Comparison of ENCODE assay signal across 7 cellular contexts in genomic region chr5:32586251-32586642, GRCh38. TPM values are rescaled to one million over a fixed set of nuclear protein-coding genes. Genes with fewer than 3 reads are reported as not detected.
DNase-seq lines count a peak whose midpoint lies in the region; ATAC-seq and TF ChIP-seq lines count a peak whose summit lies in the region.

No MANE protein-coding gene starts in this region.

- peak overlapping the region; percentile 90 for H3K4me3 ChIP-seq in OCI-LY7 (ENCODE audit: low read depth, low read length, poor library complexity, severe bottlenecking)
- H3K4me3 ChIP-seq in epithelial cell of proximal tubule (ENCODE audit: low read depth, low read length) = peak overlapping the region; percentile 77

- peaks cover 35% of the 10 kb centered on the region for H4K20me1 ChIP-seq in OCI-LY7 (ENCODE audit: insufficient read depth, low read length)

- H3K4me1 ChIP-seq in OCI-LY7 (ENCODE audit: insufficient read depth, low read length, poor library complexity, severe bottlenecking) = peaks cover 40% of the 10 kb centered on the region

- no peaks in the 10 kb centered on the region for H3K9me3 ChIP-seq in OCI-LY7 (ENCODE audit: low read length)

- H3K36me3 ChIP-seq in OCI-LY7 (ENCODE audit: insufficient read depth, low read length) = 0 out of 2 replicates have a peak, but pooled peaks cover 6% of the 10 kb centered on the region

- peaks cover 10% of the 10 kb centered on the region; the same call in 1 of the 2 replicates for H3K79me2 ChIP-seq in OCI-LY7 (ENCODE audit: insufficient read depth, low read depth, low read length)

- peak; percentile 15 for ATAC-seq in GM21367 (IDR thresholded peaks at IDR 0.05; ENCODE audit: unreplicated experiment)
- no peak for ATAC-seq in GM21737 (IDR thresholded peaks at IDR 0.05; ENCODE audit: unreplicated experiment)
- no peak for ATAC-seq in GM21526 (IDR thresholded peaks at IDR 0.05; ENCODE audit: low FRiP score, unreplicated experiment)

- no peak overlapping the region for H3K27ac ChIP-seq in OCI-LY7 (ENCODE audit: low read depth, low read length, poor library complexity, severe bottlenecking)

- intact Hi-C loops in OCI-LY7 (cut with micrococcal nuclease; ENCODE audit: unreplicated experiment) = loop anchor here (5.0 kb wide), 4 partner anchors 259 to 414 kb away; partner anchors contain the start of genes GOLPH3 and MTMR12

- TF ChIP-seq CTCF in OCI-LY7 (conservative IDR thresholded peaks at IDR 0.05; ENCODE audit: low read length) (0 out of 2 replicates have a peak, but pooled peaks have one; percentile 12), epithelial cell of proximal tubule (conservative IDR thresholded peaks at IDR 0.05; ENCODE audit: low read depth, low read length) (no peak)

- peak overlapping the region; percentile 90 for H3K4me2 ChIP-seq in OCI-LY7 (ENCODE audit: low read length)

- no TSS peak for BruUV-seq in OCI-LY7 (replicated peaks; lab: Mats Ljungman, UMichigan)

- CTCF ChIA-PET in OCI-LY7 (lab: Charles Lee; ENCODE audit: unreplicated experiment) = interaction anchor here (0.6 to 0.9 kb wide), 2 partner anchors 97 to 386 kb away, joined by 3 read pairs; no protein-coding TSS in a partner anchor

- POLR2A ChIA-PET in OCI-LY7 (lab: Charles Lee) = interaction anchor here (0.6 to 1.0 kb wide), 3 partner anchors 54 to 151 kb away, joined by 3 read pairs; no protein-coding TSS in a partner anchor

- H2AFZ ChIP-seq in OCI-LY7 (ENCODE audit: low read length) = peak overlapping the region; percentile 60; the same call in 1 of the 2 replicates

- no peaks in the 10 kb centered on the region for H3K9me2 ChIP-seq in OCI-LY7 (ENCODE audit: insufficient read depth, low read length)

- DNase-seq in OCI-LY7 (ENCODE audit: low spot score) (no peak), epithelial cell of proximal tubule (ENCODE audit: low read depth) (no peak), renal cortical epithelial cell (ENCODE audit: low read depth) (peak; percentile 4), HuH-7 (ENCODE audit: low spot score) (no peak)

RNA-seq across cellular contexts. Expression of gene SUB1, which starts 0.9 kb away (rescaled TPM):
- 40.3 and 56.9 TPM in 2 replicates for total RNA-seq in OCI-LY7 (2014; rRNA removed; shearing (Covaris generic))
- total RNA-seq in OCI-LY7 (2022) (69.2 and 82.2 TPM in 2 replicates), epithelial cell of proximal tubule (203 and 418 TPM in 2 replicates), renal cortical epithelial cell (319 and 351 TPM in 2 replicates)
